9 cellular contexts compared by ENCODE assay signal in genomic region chr6:105748737-105749161, GRCh38.
DNase-seq lines count a peak whose midpoint lies in the region; FAIRE-seq and TF ChIP-seq lines count a peak whose summit lies in the region.
"Had no signal": no experiment of that assay in that cellular context is flagged by ENCODE, and none has a peak within 500 bp of the region (broad histone marks: within the 10 kb centered on the region; RNA-seq: fewer than 3 reads in every experiment).

No MANE protein-coding gene starts in this region.

- DNase-seq in GF-D8 (lab: John Stamatoyannopoulos, UW) (peak; percentile 37), NCI-H2029 (lab: John Stamatoyannopoulos, UW) (peak; percentile 84), H1 (ENCODE audit: low read depth in 1 of 2, low spot score in 2 of 2) (no peak), OCI-M1 (lab: John Stamatoyannopoulos, UW) (no peak), OCI-M2 (lab: John Stamatoyannopoulos, UW; ENCODE audit: unreplicated experiment) (no peak), D341Med (ENCODE audit: low spot score) (no peak)
- DNase-seq: H7; stimulated activated naive CD8-positive, alpha-beta T cell treated with anti-CD3 and anti-CD28 coated beads, Interleukin-15, amount 100 ng/mL, for 72 hours had no signal

- TF ChIP-seq EP300 in H1 (IDR thresholded peaks at IDR 0.05; ENCODE audit: borderline replicate concordance in 1 of 2, low read depth in 2 of 2, low read length in 2 of 2): no peak

- no peaks in the 10 kb centered on the region for H3K79me2 ChIP-seq in H1 (ENCODE audit: control insufficient read depth in 1 of 2, insufficient read depth in 2 of 2, low read length in 2 of 2)

- TF ChIP-seq RAD21 in H1 (IDR thresholded peaks at IDR 0.05 in 1 of 2, conservative IDR thresholded peaks at IDR 0.05 in 1 of 2; ENCODE audit: low read depth in 2 of 2, low read length in 2 of 2): no peak

- H3K23me2 ChIP-seq in H1 (ENCODE audit: low read depth, low read length): no peaks in the 10 kb centered on the region

- no peak overlapping the region for H3K4ac ChIP-seq in H1 (replicated peaks; ENCODE audit: insufficient read length, low read depth, low read length)

- 93% methylated on average over 6 of the region's 6 CpGs; no CpG with 5 or more reads in 1 of the 2 experiments for WGBS in H1 (ENCODE audit: extremely low coverage in 1 of 2, insufficient coverage in 1 of 2, insufficient read length in 1 of 2, insufficient replicate concordance in 2 of 2, low coverage in 1 of 2, low lambda C conversion rate in 2 of 2, missing lambda C conversion rate in 1 of 2), 2 experiments

- H3K27ac ChIP-seq in H1 (ENCODE audit: low read depth, low read length) (no peak overlapping the region), neutrophil (peak overlapping the region; percentile 30)

- no peaks in the 10 kb centered on the region for H3K79me1 ChIP-seq in H1 (ENCODE audit: low read depth, low read length)

- no peak overlapping the region for H2AK5ac ChIP-seq in H1 (ENCODE audit: low read depth, low read length)

- POLR2A ChIA-PET in H1 (lab: Charles Lee; ENCODE audit: partially characterized antibody): no interaction called here

- H2BK12ac ChIP-seq in H1 (ENCODE audit: low read depth, low read length): no peak overlapping the region

- no peak for TF ChIP-seq POLR2A in H1 (IDR thresholded peaks at IDR 0.05; ENCODE audit: control extremely low read depth in 1 of 2, low read depth in 2 of 2, low read length in 2 of 2)

- H3K9me3 ChIP-seq in H1 (ENCODE audit: insufficient read depth in 2 of 2, low read depth in 1 of 2, low read length in 1 of 2): no peaks in the 10 kb centered on the region; a peak in 1 of 4 replicates
- H3K9me3 ChIP-seq in neutrophil: no peaks in the 10 kb centered on the region

- H2BK120ac ChIP-seq in H1 (replicated peaks; ENCODE audit: low read depth, low read length): no peak overlapping the region

- no peak overlapping the region for H4K91ac ChIP-seq in H1 (replicated peaks; ENCODE audit: insufficient read length, low read length)

- CTCF ChIA-PET in H1 (lab: Charles Lee; ENCODE audit: partially characterized antibody): no interaction called here

- no peak for TF ChIP-seq CTCF in H1 (IDR thresholded peaks at IDR 0.05; ENCODE audit: control extremely low read depth in 1 of 3, insufficient read depth in 1 of 3, low read depth in 1 of 3, low read length in 3 of 3)
- no peak for TF ChIP-seq CTCF in neutrophil (IDR thresholded peaks at IDR 0.05)

- H3K14ac ChIP-seq in H1 (ENCODE audit: insufficient read length): no peak overlapping the region

- H3K9ac ChIP-seq in H1 (replicated peaks in 1 of 4; ENCODE audit: extremely low read depth in 1 of 4, low read depth in 3 of 4, low read length in 3 of 4): no peak overlapping the region

- no peak for FAIRE-seq in H1 (lab: Jason Lieb, UNC)

- H3K36me3 ChIP-seq in H1 (ENCODE audit: control insufficient read depth in 2 of 4, insufficient read depth in 4 of 4, low read length in 3 of 4) (no peaks in the 10 kb centered on the region), neutrophil (no peaks in the 10 kb centered on the region)

- H2BK20ac ChIP-seq in H1 (ENCODE audit: low read length): no peak overlapping the region

- H4K5ac ChIP-seq in H1 (ENCODE audit: insufficient read length, low read depth, low read length): no peak overlapping the region

- no peak overlapping the region for H3K18ac ChIP-seq in H1 (ENCODE audit: extremely low read depth, low read length)

- H3K23ac ChIP-seq in H1 (ENCODE audit: insufficient read length): no peak overlapping the region

- no peak overlapping the region for H3K4me2 ChIP-seq in H1 (ENCODE audit: insufficient read depth in 1 of 2, low read depth in 2 of 2, low read length in 2 of 2)

- H4K20me1 ChIP-seq in H1 (replicated peaks in 1 of 2; ENCODE audit: control insufficient read depth in 1 of 2, insufficient read depth in 2 of 2, low read length in 2 of 2): no peaks in the 10 kb centered on the region

- 0 out of 2 replicates have a peak overlapping the region, but pooled peaks have one; percentile 79 for H2AFZ ChIP-seq in H1 (ENCODE audit: low read length)

- H3K4me3 ChIP-seq in H1 (ENCODE audit: extremely low read depth in 1 of 4, insufficient read depth in 2 of 4, low read depth in 3 of 4, low read length in 4 of 4): no peak overlapping the region
- H3K4me3 ChIP-seq in neutrophil (ENCODE audit: low read depth in 1 of 2, low read length in 1 of 2): no peak overlapping the region

- H4K8ac ChIP-seq in H1 (ENCODE audit: extremely low read depth, insufficient read depth, low read length): no peak overlapping the region

- H2BK15ac ChIP-seq in H1 (ENCODE audit: low read length): 0 out of 2 replicates have a peak overlapping the region, but pooled peaks have one; percentile 19

- no peak overlapping the region for H2BK5ac ChIP-seq in H1 (ENCODE audit: low read depth, low read length)

- H3K27me3 ChIP-seq in H1 (replicated peaks in 1 of 4; ENCODE audit: control insufficient read depth in 3 of 4, extremely low read depth in 1 of 4, insufficient read depth in 3 of 4, low read length in 3 of 4) (no peaks in the 10 kb centered on the region), neutrophil (no peaks in the 10 kb centered on the region)

- no peak overlapping the region for H3K56ac ChIP-seq in H1 (replicated peaks; ENCODE audit: insufficient read length, low read depth, low read length)

- H3K4me1 ChIP-seq in H1 (replicated peaks in 1 of 4; ENCODE audit: control insufficient read depth in 3 of 4, insufficient read depth in 4 of 4, low read length in 3 of 4) (peaks cover 0 to 4% (median 2%) of the 10 kb centered on the region in 4 experiments; a peak in 2 of 7 replicates), neutrophil (ENCODE audit: control insufficient read depth in 1 of 2, insufficient read depth in 1 of 2, low read depth in 1 of 2, low read length in 1 of 2) (peaks cover 6 to 11% of the 10 kb centered on the region in 2 experiments)

TF ChIP-seq in H1, 55 proteins besides CTCF, POLR2A, EP300 and RAD21:
- TF ChIP-seq TAF1 (IDR thresholded peaks at IDR 0.05; ENCODE audit: low read depth, low read length) (no peak), SIRT6 (IDR thresholded peaks at IDR 0.05; ENCODE audit: low read length) (no peak), RNF2 (IDR thresholded peaks at IDR 0.05; ENCODE audit: borderline replicate concordance, low read depth, low read length, missing control alignments, poor library complexity, severe bottlenecking) (no peak), SAP30 (IDR thresholded peaks at IDR 0.05; ENCODE audit: insufficient read depth, insufficient replicate concordance, low read length) (no peak), GTF2F1 (IDR thresholded peaks at IDR 0.05; ENCODE audit: borderline replicate concordance, low read depth, low read length) (no peak), CEBPB (IDR thresholded peaks at IDR 0.05; ENCODE audit: low read depth, low read length) (no peak), HDAC6 (IDR thresholded peaks at IDR 0.05; ENCODE audit: low read depth, low read length) (no peak)
- TF ChIP-seq, protein P1, sequence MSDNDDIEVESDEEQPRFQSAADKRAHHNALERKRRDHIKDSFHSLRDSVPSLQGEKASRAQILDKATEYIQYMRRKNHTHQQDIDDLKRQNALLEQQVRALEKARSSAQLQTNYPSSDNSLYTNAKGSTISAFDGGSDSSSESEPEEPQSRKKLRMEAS (IDR thresholded peaks at IDR 0.05): no peak

Comparison
In these comparisons a context has a peak if more than half of its experiments do, and no peak if none do; other contexts are left out.
1. DNase-seq: peak in GF-D8 (single experiment) and NCI-H2029 (single experiment); none in H1 (0 of 2), OCI-M1 (single experiment), OCI-M2 (single experiment) and D341Med (single experiment).